ENCODE assay signal across 8 cellular contexts in the genomic region with DNA sequence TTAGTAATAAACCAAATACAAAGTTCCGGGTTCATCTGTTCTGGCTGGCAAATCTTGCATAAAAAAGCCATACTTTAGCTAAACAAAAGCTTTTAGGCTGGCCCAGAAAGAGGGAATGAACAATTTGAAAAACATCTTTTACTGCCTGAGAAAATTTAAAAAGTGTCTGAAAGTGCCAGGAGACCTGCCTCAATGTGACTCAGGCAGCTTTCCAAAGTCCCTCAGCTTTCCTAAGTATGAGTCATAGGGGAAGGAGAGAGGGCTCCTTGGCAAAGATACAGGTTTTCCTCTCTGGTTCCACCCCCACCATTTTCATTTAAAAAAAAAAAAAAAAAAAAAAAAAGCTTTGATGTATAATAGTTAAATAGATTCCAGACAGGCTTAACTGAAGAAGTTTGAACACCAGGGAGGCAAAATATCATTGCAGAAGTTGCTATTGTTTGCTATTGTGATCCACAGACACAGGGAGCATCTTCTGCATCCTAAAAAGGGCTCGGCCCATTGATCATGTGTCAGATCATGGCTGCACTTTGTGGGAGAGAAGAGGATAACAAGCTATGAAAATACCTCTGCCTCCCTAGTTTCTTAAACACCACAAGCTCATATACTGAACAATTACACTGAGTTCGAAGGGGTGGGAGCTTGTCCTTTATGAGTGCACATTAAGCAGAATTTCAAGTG.
A peak's percentile ranks its signal among the peaks of the same experiment; 100 is the strongest.
DNase-seq lines count a peak whose midpoint lies in the region; ATAC-seq and TF ChIP-seq lines count a peak whose summit lies in the region.

No MANE protein-coding gene starts in this region.

- no peaks in the 10 kb centered on the region for H3K36me3 ChIP-seq in HAP-1 (replicated peaks)

- no peak overlapping the region for H3K4me3 Mint-ChIP-seq in WTC11
- H3K4me3 Mint-ChIP-seq in activated CD8-positive, alpha-beta T cell treated with anti-CD3 and anti-CD28 coated beads for 36 hours: no peak overlapping the region
- H3K4me3 Mint-ChIP-seq in activated CD4-positive, alpha-beta memory T cell treated with anti-CD3 and anti-CD28 coated beads for 36 hours: no peak overlapping the region

- POLR2A ChIA-PET in WTC11 (lab: Charles Lee): interaction anchor here (0.8 kb wide), 1 partner anchor 10 kb away, joined by 3 read pairs; no protein-coding TSS in a partner anchor
- POLR2A ChIA-PET in activated CD8-positive, alpha-beta T cell treated with anti-CD3 and anti-CD28 coated beads for 36 hours (lab: Charles Lee): interaction anchor here (1.1 kb wide), 1 partner anchor 9 kb away, joined by 3 read pairs; no protein-coding TSS in a partner anchor
- POLR2A ChIA-PET in activated CD4-positive, alpha-beta memory T cell treated with anti-CD3 and anti-CD28 coated beads for 36 hours (lab: Charles Lee): no interaction called here

- H3K27ac Mint-ChIP-seq in WTC11: peak overlapping the region; percentile 19
- no peak overlapping the region for H3K27ac Mint-ChIP-seq in activated CD8-positive, alpha-beta T cell treated with anti-CD3 and anti-CD28 coated beads for 36 hours
- no peak overlapping the region for H3K27ac Mint-ChIP-seq in activated CD4-positive, alpha-beta memory T cell treated with anti-CD3 and anti-CD28 coated beads for 36 hours

- no peak for TF ChIP-seq CTCF in WTC11 (IDR thresholded peaks at IDR 0.05)
- TF ChIP-seq CTCF in activated CD8-positive, alpha-beta T cell treated with anti-CD3 and anti-CD28 coated beads for 36 hours (IDR thresholded peaks at IDR 0.05): no peak

- H3K9me3 ChIP-seq in HAP-1: no peaks in the 10 kb centered on the region
- no peaks in the 10 kb centered on the region for H3K9me3 ChIP-seq in right cardiac atrium (ENCODE audit: control insufficient read depth, low read length)

- in situ Hi-C loops in HAP-1 (cut with MboI; ENCODE audit: low sequenced_read_pairs): loop anchor here (10.0 kb wide), 1 partner anchor 104 kb away; no protein-coding TSS in a partner anchor

- CTCF ChIA-PET in WTC11 (lab: Charles Lee): interaction anchor here (0.6 to 1.4 kb wide), 4 partner anchors 19 to 146 kb away, joined by 4 to 6 read pairs (median 5); no protein-coding TSS in a partner anchor
- CTCF ChIA-PET in activated CD8-positive, alpha-beta T cell treated with anti-CD3 and anti-CD28 coated beads for 36 hours (lab: Charles Lee): interaction anchor here (0.7 to 1.6 kb wide), 4 partner anchors 9 to 230 kb away, joined by 3 to 6 read pairs (median 3); no protein-coding TSS in a partner anchor
- CTCF ChIA-PET in activated CD4-positive, alpha-beta memory T cell treated with anti-CD3 and anti-CD28 coated beads for 36 hours (lab: Charles Lee): interaction anchor here (1.3 to 1.8 kb wide), 2 partner anchors 21 to 23 kb away, joined by 5 to 6 read pairs; no protein-coding TSS in a partner anchor

- H3K4me1 Mint-ChIP-seq in WTC11: peaks cover 42% of the 10 kb centered on the region
- peaks cover 30% of the 10 kb centered on the region for H3K4me1 Mint-ChIP-seq in activated CD8-positive, alpha-beta T cell treated with anti-CD3 and anti-CD28 coated beads for 36 hours (ENCODE audit: low read depth)
- H3K4me1 Mint-ChIP-seq in activated CD4-positive, alpha-beta memory T cell treated with anti-CD3 and anti-CD28 coated beads for 36 hours (ENCODE audit: low read depth): peaks cover 14% of the 10 kb centered on the region

- H3K9me3 Mint-ChIP-seq in WTC11: no peaks in the 10 kb centered on the region
- H3K9me3 Mint-ChIP-seq in activated CD8-positive, alpha-beta T cell treated with anti-CD3 and anti-CD28 coated beads for 36 hours: no peaks in the 10 kb centered on the region
- H3K9me3 Mint-ChIP-seq in activated CD4-positive, alpha-beta memory T cell treated with anti-CD3 and anti-CD28 coated beads for 36 hours: no peaks in the 10 kb centered on the region

- no peaks in the 10 kb centered on the region for H3K27me3 ChIP-seq in HAP-1 (ENCODE audit: low read depth)
- H3K27me3 ChIP-seq in right cardiac atrium (ENCODE audit: control insufficient read depth, insufficient read depth): no peaks in the 10 kb centered on the region

- peak; percentile 25; the same call in 1 of the 2 replicates for ATAC-seq in WTC11
- ATAC-seq in right cardiac atrium: peak; percentile 68 to 84
- no peak for ATAC-seq in activated CD8-positive, alpha-beta T cell treated with anti-CD3 and anti-CD28 coated beads for 36 hours
- no peak for ATAC-seq in GM19324 (IDR thresholded peaks at IDR 0.05; ENCODE audit: low FRiP score, unreplicated experiment)
- no peak for ATAC-seq in HG02623 (IDR thresholded peaks at IDR 0.05; ENCODE audit: unreplicated experiment)

- H3K36me3 Mint-ChIP-seq in WTC11: no peaks in the 10 kb centered on the region; the same call in 1 of the 2 replicates
- H3K36me3 Mint-ChIP-seq in activated CD8-positive, alpha-beta T cell treated with anti-CD3 and anti-CD28 coated beads for 36 hours (ENCODE audit: low read depth): peaks cover 11% of the 10 kb centered on the region
- H3K36me3 Mint-ChIP-seq in activated CD4-positive, alpha-beta memory T cell treated with anti-CD3 and anti-CD28 coated beads for 36 hours: peaks cover 7% of the 10 kb centered on the region

- H3K4me3 ChIP-seq in HAP-1 (no peak overlapping the region), right cardiac atrium (ENCODE audit: low read length) (no peak overlapping the region)

- intact Hi-C loops in right cardiac atrium (cut with DNase I): no loop called here
- intact Hi-C loops in activated CD8-positive, alpha-beta T cell treated with anti-CD3 and anti-CD28 coated beads for 36 hours (cut with micrococcal nuclease): no loop called here
- intact Hi-C loops in activated CD4-positive, alpha-beta memory T cell treated with anti-CD3 and anti-CD28 coated beads for 36 hours (cut with micrococcal nuclease): no loop called here

- WGBS in right cardiac atrium: 56% methylated on average over 3 of the region's 3 CpGs

- H3K27ac ChIP-seq in right cardiac atrium (ENCODE audit: low read length): peak overlapping the region; percentile 42

- H3K4me1 ChIP-seq in HAP-1: peaks cover 42% of the 10 kb centered on the region
- peaks cover 14% of the 10 kb centered on the region for H3K4me1 ChIP-seq in right cardiac atrium (ENCODE audit: control insufficient read depth, insufficient read depth, low read length)

- DNase-seq in HAP-1 (ENCODE audit: low spot score in 2 of 2) (peak; percentile 74 to 86), WTC11 (ENCODE audit: low spot score) (no peak), right cardiac atrium (peak in 2 of 3 donors; percentile 27 to 35), superior temporal gyrus (ENCODE audit: extremely low spot score) (peak; percentile 74)
- DNase-seq in activated CD8-positive, alpha-beta T cell treated with anti-CD3 and anti-CD28 coated beads for 36 hours: no peak
- DNase-seq in activated CD4-positive, alpha-beta memory T cell treated with anti-CD3 and anti-CD28 coated beads for 36 hours: no peak

- H3K27me3 Mint-ChIP-seq in WTC11 (ENCODE audit: low read depth): no peaks in the 10 kb centered on the region
- H3K27me3 Mint-ChIP-seq in activated CD8-positive, alpha-beta T cell treated with anti-CD3 and anti-CD28 coated beads for 36 hours: no peaks in the 10 kb centered on the region
- no peaks in the 10 kb centered on the region for H3K27me3 Mint-ChIP-seq in activated CD4-positive, alpha-beta memory T cell treated with anti-CD3 and anti-CD28 coated beads for 36 hours

TF ChIP-seq in WTC11, 78 proteins besides CTCF, POLR2A, EP300 and RAD21 (continues in another document):
- TF ChIP-seq ATF1 (CRISPR knock-in tag; IDR thresholded peaks at IDR 0.05): no peak
- no peak for TF ChIP-seq HMGA2 (CRISPR knock-in tag; IDR thresholded peaks at IDR 0.05)
- no peak for TF ChIP-seq NR3C1 (CRISPR knock-in tag; conservative IDR thresholded peaks at IDR 0.05; ENCODE audit: low read depth)
- no peak for TF ChIP-seq ZNF232 (CRISPR knock-in tag; IDR thresholded peaks at IDR 0.05)
- TF ChIP-seq, protein P1, sequence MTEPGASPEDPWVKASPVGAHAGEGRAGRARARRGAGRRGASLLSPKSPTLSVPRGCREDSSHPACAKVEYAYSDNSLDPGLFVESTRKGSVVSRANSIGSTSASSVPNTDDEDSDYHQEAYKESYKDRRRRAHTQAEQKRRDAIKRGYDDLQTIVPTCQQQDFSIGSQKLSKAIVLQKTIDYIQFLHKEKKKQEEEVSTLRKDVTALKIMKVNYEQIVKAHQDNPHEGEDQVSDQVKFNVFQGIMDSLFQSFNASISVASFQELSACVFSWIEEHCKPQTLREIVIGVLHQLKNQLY (CRISPR knock-in tag; IDR thresholded peaks at IDR 0.05): no peak
- TF ChIP-seq JAZF1 (CRISPR knock-in tag; IDR thresholded peaks at IDR 0.05): no peak
- TF ChIP-seq, protein P2, sequence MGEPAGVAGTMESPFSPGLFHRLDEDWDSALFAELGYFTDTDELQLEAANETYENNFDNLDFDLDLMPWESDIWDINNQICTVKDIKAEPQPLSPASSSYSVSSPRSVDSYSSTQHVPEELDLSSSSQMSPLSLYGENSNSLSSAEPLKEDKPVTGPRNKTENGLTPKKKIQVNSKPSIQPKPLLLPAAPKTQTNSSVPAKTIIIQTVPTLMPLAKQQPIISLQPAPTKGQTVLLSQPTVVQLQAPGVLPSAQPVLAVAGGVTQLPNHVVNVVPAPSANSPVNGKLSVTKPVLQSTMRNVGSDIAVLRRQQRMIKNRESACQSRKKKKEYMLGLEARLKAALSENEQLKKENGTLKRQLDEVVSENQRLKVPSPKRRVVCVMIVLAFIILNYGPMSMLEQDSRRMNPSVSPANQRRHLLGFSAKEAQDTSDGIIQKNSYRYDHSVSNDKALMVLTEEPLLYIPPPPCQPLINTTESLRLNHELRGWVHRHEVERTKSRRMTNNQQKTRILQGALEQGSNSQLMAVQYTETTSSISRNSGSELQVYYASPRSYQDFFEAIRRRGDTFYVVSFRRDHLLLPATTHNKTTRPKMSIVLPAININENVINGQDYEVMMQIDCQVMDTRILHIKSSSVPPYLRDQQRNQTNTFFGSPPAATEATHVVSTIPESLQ (CRISPR knock-in tag; IDR thresholded peaks at IDR 0.05): no peak
- TF ChIP-seq, protein P3, sequence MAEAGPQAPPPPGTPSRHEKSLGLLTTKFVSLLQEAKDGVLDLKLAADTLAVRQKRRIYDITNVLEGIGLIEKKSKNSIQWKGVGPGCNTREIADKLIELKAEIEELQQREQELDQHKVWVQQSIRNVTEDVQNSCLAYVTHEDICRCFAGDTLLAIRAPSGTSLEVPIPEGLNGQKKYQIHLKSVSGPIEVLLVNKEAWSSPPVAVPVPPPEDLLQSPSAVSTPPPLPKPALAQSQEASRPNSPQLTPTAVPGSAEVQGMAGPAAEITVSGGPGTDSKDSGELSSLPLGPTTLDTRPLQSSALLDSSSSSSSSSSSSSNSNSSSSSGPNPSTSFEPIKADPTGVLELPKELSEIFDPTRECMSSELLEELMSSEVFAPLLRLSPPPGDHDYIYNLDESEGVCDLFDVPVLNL (CRISPR knock-in tag; IDR thresholded peaks at IDR 0.05; ENCODE audit: borderline replicate concordance, low read depth): no peak
- no peak for TF ChIP-seq ZNF423 (CRISPR knock-in tag; IDR thresholded peaks at IDR 0.05)
- TF ChIP-seq FOXK1 (CRISPR knock-in tag; IDR thresholded peaks at IDR 0.05): no peak
- TF ChIP-seq, protein P4, sequence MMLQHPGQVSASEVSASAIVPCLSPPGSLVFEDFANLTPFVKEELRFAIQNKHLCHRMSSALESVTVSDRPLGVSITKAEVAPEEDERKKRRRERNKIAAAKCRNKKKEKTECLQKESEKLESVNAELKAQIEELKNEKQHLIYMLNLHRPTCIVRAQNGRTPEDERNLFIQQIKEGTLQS (CRISPR knock-in tag; conservative IDR thresholded peaks at IDR 0.05): no peak

Comparison
In these comparisons a context has a peak if more than half of its experiments do, and no peak if none do; other contexts are left out.
1. DNase-seq: peak in HAP-1 (2 of 2), right cardiac atrium (2 of 3) and superior temporal gyrus (single experiment); none in WTC11 (single experiment), activated CD8-positive, alpha-beta T cell treated with anti-CD3 and anti-CD28 coated beads for 36 hours (single experiment) and activated CD4-positive, alpha-beta memory T cell treated with anti-CD3 and anti-CD28 coated beads for 36 hours (single experiment).
2. ATAC-seq: peak in WTC11 (single experiment) and right cardiac atrium (2 of 2); none in activated CD8-positive, alpha-beta T cell treated with anti-CD3 and anti-CD28 coated beads for 36 hours (single experiment), GM19324 (single experiment) and HG02623 (single experiment).